Comparison of ENCODE assay signal across 27 cellular contexts in the genomic region with DNA sequence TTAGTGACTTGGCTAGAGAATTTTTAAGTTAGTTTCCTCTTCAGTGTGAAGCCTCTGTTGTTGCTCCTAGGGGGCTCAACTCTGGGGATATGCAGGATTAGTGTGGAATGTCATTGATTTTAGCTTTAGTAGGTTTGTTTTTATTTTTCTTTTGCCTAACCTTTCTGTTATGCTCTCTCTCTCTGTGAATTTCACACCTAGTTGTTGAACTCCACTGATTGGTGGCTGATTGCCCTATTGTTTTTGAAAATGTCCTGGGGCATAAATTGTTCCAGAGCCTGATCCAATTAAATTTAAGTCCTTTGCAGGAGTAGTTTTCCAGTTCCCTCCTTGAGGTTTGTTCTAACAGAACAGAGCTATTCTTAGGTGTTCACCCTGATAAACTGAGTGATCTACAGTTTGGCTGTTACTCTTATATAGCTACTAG.
DNase-seq lines count a peak whose midpoint lies in the region; ATAC-seq and TF ChIP-seq lines count a peak whose summit lies in the region.
"Had no signal": no experiment of that assay in that cellular context is flagged by ENCODE, and none has a peak within 500 bp of the region (broad histone marks: within the 10 kb centered on the region; RNA-seq: fewer than 3 reads in every experiment).

No MANE protein-coding gene starts in this region.

- no peak overlapping the region for H2AK5ac ChIP-seq in trophoblast cell (ENCODE audit: low read length)

- H3K4me1 ChIP-seq in HCT116 (ENCODE audit: control insufficient read depth in 1 of 2, insufficient read depth in 2 of 2, low read length in 2 of 2): peaks cover 22 to 28% of the 10 kb centered on the region in 2 experiments
- peaks cover 15% of the 10 kb centered on the region for H3K4me1 ChIP-seq in SJSA1 (replicated peaks)
- H3K4me1 ChIP-seq in trophoblast cell (ENCODE audit: control insufficient read depth in 1 of 2, insufficient read depth in 2 of 2, low read length in 2 of 2): peaks cover 2% of the 10 kb centered on the region in 2 experiments
- H3K4me1 ChIP-seq: foreskin keratinocyte, parathyroid adenoma, sigmoid colon, uterus had no signal

- RAD21 ChIA-PET in HCT116 (lab: Charles Lee; ENCODE audit: low non-redundant PET in 1 of 2, low total read pairs in 2 of 2, uncharacterized antibody in 2 of 2, unreplicated experiment in 2 of 2): no interaction called here

- POLR2A ChIA-PET in HCT116 (lab: Charles Lee): no interaction called here

- H2BK120ac ChIP-seq in trophoblast cell (ENCODE audit: insufficient read depth, low read length, poor library complexity): no peak overlapping the region

- intact Hi-C loops in HCT116 (cut with micrococcal nuclease): no loop called here

- peak overlapping the region; percentile 66 for H3K4me2 ChIP-seq in HCT116 (ENCODE audit: low read length)
- H3K4me2 ChIP-seq in trophoblast cell (ENCODE audit: low read length): peak overlapping the region; percentile 39

- no peak overlapping the region for H4K12ac ChIP-seq in trophoblast cell (ENCODE audit: low read depth, low read length)

- TF ChIP-seq POLR2A in HCT116 (IDR thresholded peaks at IDR 0.05; ENCODE audit: borderline replicate concordance, extremely low read depth, insufficient read depth, insufficient read length): no peak

- H2AFZ ChIP-seq in HCT116 (ENCODE audit: low read depth, low read length, poor library complexity, severe bottlenecking): peak overlapping the region; percentile 6
- no peak overlapping the region for H2AFZ ChIP-seq in trophoblast cell (ENCODE audit: insufficient read depth, low read length, poor library complexity)
- H2AFZ ChIP-seq: parathyroid adenoma had no signal

- no peak overlapping the region for H3K4ac ChIP-seq in trophoblast cell (ENCODE audit: low read depth, low read length)

- TF ChIP-seq CTCF in HCT116 (IDR thresholded peaks at IDR 0.05 in 2 of 3, conservative IDR thresholded peaks at IDR 0.05 in 1 of 3; ENCODE audit: borderline replicate concordance in 1 of 3, insufficient read depth in 1 of 3, low read depth in 2 of 3, low read length in 2 of 3): no peak

- H3K79me2 ChIP-seq in HCT116 (ENCODE audit: insufficient read depth, low read length) (no peaks in the 10 kb centered on the region), trophoblast cell (ENCODE audit: control insufficient read depth, insufficient read depth, low read length, poor library complexity) (no peaks in the 10 kb centered on the region)
- H3K79me2 ChIP-seq: parathyroid adenoma had no signal

- DNase-seq in HCT116 (ENCODE audit: low read depth, low spot score) (peak; percentile 61), SJSA1 (ENCODE audit: low read depth in 1 of 2, low spot score in 2 of 2) (peak in 1 of 2 experiments; percentile 54), iPS DF 4.7 (ENCODE audit: extremely low read depth, low spot score) (peak; percentile 44), trophoblast cell (no peak), glomerular visceral epithelial cell (ENCODE audit: extremely low spot score) (no peak), 8988T (no peak)
- DNase-seq: activated CD8-positive, alpha-beta memory T cell treated with anti-CD3 and anti-CD28 coated beads for 24 hours; activated naive CD4-positive, alpha-beta T cell treated with anti-CD3 and anti-CD28 coated beads for 36 hours; activated T-cell treated with anti-CD3 and anti-CD28 coated beads, Interleukin-2, amount 50 U/mL, for 4 hours; amniotic stem cell; caudate nucleus; CD4-positive, CD25-positive, alpha-beta regulatory T cell; dorsolateral prefrontal cortex; GF-D8; left cardiac atrium; NCI-H1092 treated with DMSO at 0.1 percent for 48 hours; NCI-H1930; NCI-H2227 treated with DMSO at 0.1 percent for 48 hours; sigmoid colon; substantia nigra; T-helper 1 cell; uterus had no signal

- CTCF ChIA-PET in HCT116 (lab: Charles Lee): no interaction called here

- no peak overlapping the region for H3K23ac ChIP-seq in trophoblast cell (ENCODE audit: low read length)

- H3K14ac ChIP-seq in trophoblast cell (ENCODE audit: low read length): no peak overlapping the region

- H3K27ac ChIP-seq in HCT116 (ENCODE audit: low read depth, low read length): peak overlapping the region; percentile 74
- peak overlapping the region; percentile 38 for H3K27ac ChIP-seq in SJSA1
- peak overlapping the region; percentile 90 for H3K27ac ChIP-seq in trophoblast cell (ENCODE audit: low read depth, low read length)
- H3K27ac ChIP-seq: dorsolateral prefrontal cortex, foreskin keratinocyte, parathyroid adenoma, sigmoid colon, uterus had no signal

- no TSS peak for BruUV-seq in HCT116 (replicated peaks; lab: Mats Ljungman, UMichigan)

- H2BK12ac ChIP-seq in trophoblast cell (ENCODE audit: low read length): no peak overlapping the region

- no peak overlapping the region for H3K4me3 ChIP-seq in HCT116 (replicated peaks in 1 of 2; ENCODE audit: low read depth in 1 of 2, low read length in 2 of 2)
- no peak overlapping the region for H3K4me3 ChIP-seq in SJSA1
- no peak overlapping the region for H3K4me3 ChIP-seq in trophoblast cell (ENCODE audit: low read depth, low read length)
- H3K4me3 ChIP-seq: dorsolateral prefrontal cortex, sigmoid colon, uterus had no signal

- no peak overlapping the region for H4K91ac ChIP-seq in trophoblast cell (ENCODE audit: low read depth, low read length)

- H4K20me1 ChIP-seq in HCT116 (ENCODE audit: insufficient read depth): no peaks in the 10 kb centered on the region

- H3K36me3 ChIP-seq in HCT116 (ENCODE audit: control insufficient read depth in 1 of 2, insufficient read depth in 2 of 2, low read length in 2 of 2) (no peaks in the 10 kb centered on the region), SJSA1 (no peaks in the 10 kb centered on the region), trophoblast cell (ENCODE audit: control insufficient read depth in 1 of 2, insufficient read depth in 2 of 2, low read length in 2 of 2) (no peaks in the 10 kb centered on the region)
- H3K36me3 ChIP-seq: sigmoid colon, uterus had no signal

- H3K27me3 ChIP-seq in HCT116 (ENCODE audit: insufficient read depth, low read length): no peaks in the 10 kb centered on the region
- no peaks in the 10 kb centered on the region for H3K27me3 ChIP-seq in SJSA1 (replicated peaks)
- no peaks in the 10 kb centered on the region for H3K27me3 ChIP-seq in trophoblast cell (ENCODE audit: insufficient read depth, low read length)
- H3K27me3 ChIP-seq: dorsolateral prefrontal cortex, foreskin keratinocyte, sigmoid colon, uterus had no signal

- H2BK5ac ChIP-seq in trophoblast cell (ENCODE audit: low read depth, low read length, poor library complexity): no peak overlapping the region

- no peak overlapping the region for H3K9ac ChIP-seq in HCT116 (ENCODE audit: low read length)
- H3K9ac ChIP-seq in trophoblast cell (ENCODE audit: low read length): no peak overlapping the region
- H3K9ac ChIP-seq: parathyroid adenoma had no signal

- no peak overlapping the region for H4K8ac ChIP-seq in trophoblast cell (ENCODE audit: low read depth, low read length)

- ATAC-seq in HCT116 (peak; percentile 80), HG03025 (IDR thresholded peaks at IDR 0.05; ENCODE audit: low FRiP score, unreplicated experiment) (no peak), GM19455 (IDR thresholded peaks at IDR 0.05; ENCODE audit: unreplicated experiment) (no peak)
- ATAC-seq: activated T-cell treated with anti-CD3 and anti-CD28 coated beads, Interleukin-2, amount 50 U/mL, for 4 hours; left cardiac atrium; natural killer cell treated with Interleukin-12 subunit alpha and Interleukin-12 subunit beta and Interleukin-15 and Interleukin-18, amount 100 ng/mL, for 72 hours had no signal

- H3K9me2 ChIP-seq in HCT116 (ENCODE audit: insufficient read depth): no peaks in the 10 kb centered on the region; the same call in 1 of the 2 replicates

- no peak overlapping the region for H3K18ac ChIP-seq in trophoblast cell (ENCODE audit: low read length)

- TF ChIP-seq RAD21 in HCT116 (IDR thresholded peaks at IDR 0.05; ENCODE audit: low read depth): no peak

- H3K79me1 ChIP-seq in trophoblast cell (ENCODE audit: low read length): peaks cover 3% of the 10 kb centered on the region

- H3K9me3 ChIP-seq in HCT116 (ENCODE audit: control insufficient read depth in 1 of 2, insufficient read depth in 1 of 2, low read depth in 1 of 2, low read length in 2 of 2) (no peaks in the 10 kb centered on the region), SJSA1 (replicated peaks) (no peaks in the 10 kb centered on the region), trophoblast cell (ENCODE audit: insufficient read depth, low read depth, low read length) (no peaks in the 10 kb centered on the region)
- H3K9me3 ChIP-seq: sigmoid colon, uterus had no signal

TF ChIP-seq in HCT116, 20 proteins besides CTCF, POLR2A, EP300 and RAD21 (continues in another document):
- TF ChIP-seq CEBPB (IDR thresholded peaks at IDR 0.05; ENCODE audit: low read depth) (no peak), EZH2phosphoT487 (IDR thresholded peaks at IDR 0.05; ENCODE audit: borderline replicate concordance) (no peak), ZFX (IDR thresholded peaks at IDR 0.05) (no peak), POLR2AphosphoS5 (IDR thresholded peaks at IDR 0.05; ENCODE audit: low read depth, low read length) (no peak), JUND (IDR thresholded peaks at IDR 0.05) (no peak), FOSL1 (IDR thresholded peaks at IDR 0.05; ENCODE audit: low read depth) (no peak), ELF1 (IDR thresholded peaks at IDR 0.05; ENCODE audit: borderline replicate concordance, low read depth) (no peak), TCF7L2 (IDR thresholded peaks at IDR 0.05; ENCODE audit: borderline replicate concordance, extremely low read depth, insufficient read depth, insufficient read length) (no peak), EZH2 (IDR thresholded peaks at IDR 0.05) (no peak), YY1 (IDR thresholded peaks at IDR 0.05; ENCODE audit: extremely low read depth, insufficient replicate concordance, low read depth, low read length) (no peak), ZNF274 (IDR thresholded peaks at IDR 0.05; ENCODE audit: low read depth, low read length) (no peak)
- TF ChIP-seq, protein P1, sequence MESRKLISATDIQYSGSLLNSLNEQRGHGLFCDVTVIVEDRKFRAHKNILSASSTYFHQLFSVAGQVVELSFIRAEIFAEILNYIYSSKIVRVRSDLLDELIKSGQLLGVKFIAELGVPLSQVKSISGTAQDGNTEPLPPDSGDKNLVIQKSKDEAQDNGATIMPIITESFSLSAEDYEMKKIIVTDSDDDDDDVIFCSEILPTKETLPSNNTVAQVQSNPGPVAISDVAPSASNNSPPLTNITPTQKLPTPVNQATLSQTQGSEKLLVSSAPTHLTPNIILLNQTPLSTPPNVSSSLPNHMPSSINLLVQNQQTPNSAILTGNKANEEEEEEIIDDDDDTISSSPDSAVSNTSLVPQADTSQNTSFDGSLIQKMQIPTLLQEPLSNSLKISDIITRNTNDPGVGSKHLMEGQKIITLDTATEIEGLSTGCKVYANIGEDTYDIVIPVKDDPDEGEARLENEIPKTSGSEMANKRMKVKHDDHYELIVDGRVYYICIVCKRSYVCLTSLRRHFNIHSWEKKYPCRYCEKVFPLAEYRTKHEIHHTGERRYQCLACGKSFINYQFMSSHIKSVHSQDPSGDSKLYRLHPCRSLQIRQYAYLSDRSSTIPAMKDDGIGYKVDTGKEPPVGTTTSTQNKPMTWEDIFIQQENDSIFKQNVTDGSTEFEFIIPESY (IDR thresholded peaks at IDR 0.05; ENCODE audit: extremely low read depth, insufficient replicate concordance, low read length): no peak

Comparison
In these comparisons a context has a peak if more than half of its experiments do, and no peak if none do; other contexts are left out.
1. DNase-seq: peak in HCT116 (single experiment) and iPS DF 4.7 (single experiment); none in trophoblast cell (0 of 2), glomerular visceral epithelial cell (single experiment) and 8988T (single experiment).
2. H3K27ac ChIP-seq: peak in every context shown above with its lines; median percentile 90 in trophoblast cell; 74 in HCT116; 38 in SJSA1.